ENCODE assay signal across 8 cellular contexts in genomic region chr15:45167631-45168205, GRCh38. TPM values are rescaled to one million over a fixed set of nuclear protein-coding genes. Genes with fewer than 3 reads are reported as not detected.
DNase-seq lines count a peak whose midpoint lies in the region; ATAC-seq and TF ChIP-seq lines count a peak whose summit lies in the region.

No MANE protein-coding gene starts in this region.

- no peak overlapping the region for H2BK120ac ChIP-seq in neuronal stem cell (ENCODE audit: low read depth, low read length)

- H4K91ac ChIP-seq in neuronal stem cell (ENCODE audit: low read depth, low read length, poor library complexity) = no peak overlapping the region

- H3K79me1 ChIP-seq in neuronal stem cell (ENCODE audit: low read depth, low read length) = peaks cover 1% of the 10 kb centered on the region

- H3K27ac Mint-ChIP-seq in endodermal cell = no peak overlapping the region

- WGBS in endodermal cell (ENCODE audit: insufficient coverage in 1 of 2, insufficient read length in 1 of 2), 2 experiments = 81 to 94% methylated on average over 6 to 9 of the region's 9 CpGs
- no CpG with 5 or more reads among the region's 9 CpGs for WGBS in neuronal stem cell (ENCODE audit: extremely low coverage in 2 of 2, insufficient read length in 2 of 2, insufficient replicate concordance in 1 of 2), 2 donors

- peak overlapping the region; percentile 51 for H3K4me3 Mint-ChIP-seq in endodermal cell

- peak overlapping the region; percentile 23 for H3K18ac ChIP-seq in neuronal stem cell (ENCODE audit: low read length)

- DNase-seq in endodermal cell (no peak), neuronal stem cell (ENCODE audit: low spot score) (no peak), SW480 (ENCODE audit: low spot score) (no peak)
- no peak for DNase-seq in stimulated activated CD4-positive, alpha-beta T cell treated with anti-CD3 and anti-CD28 coated beads, Interleukin-4, amount 100 ng/mL, for 24 hours

- peaks cover 6% of the 10 kb centered on the region for H3K36me3 Mint-ChIP-seq in endodermal cell (ENCODE audit: low read depth)

- H3F3A ChIP-seq in OCI-LY1 (ENCODE audit: insufficient read depth, low read length) = no peaks in the 10 kb centered on the region

- H3K4me1 ChIP-seq in BLaER1 (peaks cover 69% of the 10 kb centered on the region), OCI-LY1 (ENCODE audit: insufficient read depth, low read length, severe bottlenecking) (peaks cover 5% of the 10 kb centered on the region), endodermal cell (ENCODE audit: control insufficient read depth, insufficient read depth, low read length) (peaks cover 2% of the 10 kb centered on the region), neuronal stem cell (ENCODE audit: control insufficient read depth in 2 of 2, insufficient read depth in 1 of 2, low read depth in 1 of 2, low read length in 2 of 2) (peaks cover 3 to 12% of the 10 kb centered on the region in 2 donors)

- H2AFZ ChIP-seq in OCI-LY1 (ENCODE audit: low read length) = no peak overlapping the region
- H2AFZ ChIP-seq in neuronal stem cell (ENCODE audit: low read length) = peak overlapping the region; percentile 81

- no peak overlapping the region for H2BK12ac ChIP-seq in neuronal stem cell (ENCODE audit: low read length)

- no peak for ATAC-seq in HG03442 (IDR thresholded peaks at IDR 0.05; ENCODE audit: unreplicated experiment)
- no peak for ATAC-seq in HG03175 (IDR thresholded peaks at IDR 0.05; ENCODE audit: unreplicated experiment)

- peaks cover 14% of the 10 kb centered on the region for H3K4me1 Mint-ChIP-seq in endodermal cell

- H4K20me1 ChIP-seq in BLaER1 = no peaks in the 10 kb centered on the region
- H4K20me1 ChIP-seq in OCI-LY1 (ENCODE audit: insufficient read depth, low read length) = no peaks in the 10 kb centered on the region

- TF ChIP-seq CTCF in OCI-LY1 (IDR thresholded peaks at IDR 0.05; ENCODE audit: low read length) (no peak; the same call in 1 of the 2 replicates), endodermal cell (conservative IDR thresholded peaks at IDR 0.05) (no peak)

- peaks cover 21% of the 10 kb centered on the region for H3K36me3 ChIP-seq in BLaER1
- H3K36me3 ChIP-seq in OCI-LY1 (ENCODE audit: insufficient read depth, low read length) = no peaks in the 10 kb centered on the region
- no peaks in the 10 kb centered on the region for H3K36me3 ChIP-seq in endodermal cell (ENCODE audit: control insufficient read depth, insufficient read depth, low read length)
- H3K36me3 ChIP-seq in neuronal stem cell (replicated peaks in 1 of 2; ENCODE audit: control insufficient read depth in 2 of 2, insufficient read depth in 2 of 2, low read length in 2 of 2) = peaks cover 12 to 37% of the 10 kb centered on the region in 2 donors

- H2AK5ac ChIP-seq in neuronal stem cell (ENCODE audit: low read depth, low read length) = no peak overlapping the region

- H3K4me2 ChIP-seq in BLaER1 (peak overlapping the region; percentile 91), OCI-LY1 (ENCODE audit: low read length) (peak overlapping the region; percentile 75; the same call in 1 of the 2 replicates), neuronal stem cell (ENCODE audit: insufficient read depth, low read length, poor library complexity, severe bottlenecking) (peak overlapping the region; percentile 29)

- no peaks in the 10 kb centered on the region for H3K9me3 Mint-ChIP-seq in endodermal cell

- H3K9ac ChIP-seq in BLaER1 (peak overlapping the region; percentile 98; the same call in 1 of the 2 replicates), OCI-LY1 (ENCODE audit: low read length) (no peak overlapping the region), endodermal cell (ENCODE audit: extremely low read depth, low read length, poor library complexity, severe bottlenecking) (no peak overlapping the region), neuronal stem cell (ENCODE audit: low read depth, low read length, poor library complexity) (no peak overlapping the region)

- H3K27me3 ChIP-seq in BLaER1 (no peaks in the 10 kb centered on the region), OCI-LY1 (ENCODE audit: insufficient read depth, low read length) (no peaks in the 10 kb centered on the region), endodermal cell (ENCODE audit: control insufficient read depth, insufficient read depth, low read length, poor library complexity, severe bottlenecking) (no peaks in the 10 kb centered on the region), neuronal stem cell (ENCODE audit: control insufficient read depth in 3 of 3, insufficient read depth in 3 of 3, low read depth in 1 of 3, low read length in 3 of 3) (no peaks in the 10 kb centered on the region)

- no peak overlapping the region for H2BK5ac ChIP-seq in neuronal stem cell (ENCODE audit: low read length)

- no peak overlapping the region for H3K4ac ChIP-seq in neuronal stem cell (ENCODE audit: low read length)

- H3K27ac ChIP-seq in BLaER1 (peak overlapping the region; percentile 100), OCI-LY1 (ENCODE audit: low read depth, low read length, poor library complexity, severe bottlenecking) (no peak overlapping the region), endodermal cell (ENCODE audit: low read depth, low read length) (peak overlapping the region; percentile 99), neuronal stem cell (replicated peaks; ENCODE audit: low read length) (peak overlapping the region; percentile 97)

- H3K4me3 ChIP-seq in BLaER1 (peak overlapping the region; percentile 71), OCI-LY1 (ENCODE audit: low read depth, low read length, poor library complexity, severe bottlenecking) (peak overlapping the region; percentile 72), endodermal cell (ENCODE audit: low read length) (peak overlapping the region; percentile 77), neuronal stem cell (ENCODE audit: low read length in 2 of 2) (no peak overlapping the region)

- H4K8ac ChIP-seq in neuronal stem cell (ENCODE audit: low read depth, low read length) = no peak overlapping the region

- H3K23ac ChIP-seq in neuronal stem cell (ENCODE audit: low read depth, low read length, poor library complexity) = peak overlapping the region; percentile 27

- H3K27me3 Mint-ChIP-seq in endodermal cell (ENCODE audit: insufficient read depth) = no peaks in the 10 kb centered on the region

- H3K79me2 ChIP-seq in OCI-LY1 (ENCODE audit: insufficient read depth, low read length) = no peaks in the 10 kb centered on the region

- no peak overlapping the region for H2BK15ac ChIP-seq in neuronal stem cell (ENCODE audit: low read length)

- H3K14ac ChIP-seq in neuronal stem cell (ENCODE audit: low read length) = no peak overlapping the region

- H3K9me3 ChIP-seq in BLaER1 (no peaks in the 10 kb centered on the region), OCI-LY1 (ENCODE audit: low read length) (no peaks in the 10 kb centered on the region), endodermal cell (ENCODE audit: control insufficient read depth, low read length) (no peaks in the 10 kb centered on the region), neuronal stem cell (replicated peaks in 1 of 2; ENCODE audit: control insufficient read depth in 2 of 2, insufficient read depth in 1 of 2, low read depth in 1 of 2, low read length in 2 of 2) (no peaks in the 10 kb centered on the region)

- no peaks in the 10 kb centered on the region for H3K9me2 ChIP-seq in OCI-LY1 (ENCODE audit: low read depth, low read length)

RNA-seq across cellular contexts. Expression of gene SHF, which starts 20.0 kb away (rescaled TPM):
- 10 to 100 TPM; 42.0 to 53.8 TPM for total RNA-seq in endodermal cell
- polyA plus RNA-seq in endodermal cell (2013, experiment 1 of 2) = 45.2 TPM
- polyA plus RNA-seq in endodermal cell (2013, experiment 2 of 2) = 43.5 TPM
- 31.0 TPM for polyA plus RNA-seq in neuronal stem cell (2013, experiment 1 of 2)
- polyA plus RNA-seq in neuronal stem cell (2013, experiment 2 of 2) = 29.9 TPM

RNA-seq across cellular contexts. Expression of gene DUOX1, which starts 37.9 kb away (rescaled TPM):
- 1 to 10 TPM; 1.2 to 1.9 TPM for total RNA-seq in endodermal cell
- polyA plus RNA-seq in endodermal cell (2013, experiment 1 of 2) = 0.43 TPM
- 0.29 TPM for polyA plus RNA-seq in endodermal cell (2013, experiment 2 of 2)
- 0.06 TPM for polyA plus RNA-seq in neuronal stem cell (2013, experiment 1 of 2)
- 0.03 TPM for polyA plus RNA-seq in neuronal stem cell (2013, experiment 2 of 2)

RNA-seq across cellular contexts. Expression of gene DUOXA1, which starts 38.0 kb away (rescaled TPM):
- total RNA-seq in endodermal cell = under 1 TPM; 0.86 to 0.99 TPM
- polyA plus RNA-seq in endodermal cell (2013, experiment 1 of 2) = 0.14 TPM
- polyA plus RNA-seq in endodermal cell (2013, experiment 2 of 2) = 0.91 TPM
- 0.04 TPM for polyA plus RNA-seq in neuronal stem cell (2013, experiment 1 of 2)
- not detected for polyA plus RNA-seq in neuronal stem cell (2013, experiment 2 of 2)

RNA-seq across cellular contexts. Expression of gene DUOXA2, which starts 53.6 kb away (rescaled TPM):
- total RNA-seq in endodermal cell = not detected
- not detected for polyA plus RNA-seq in endodermal cell (2013, experiment 1 of 2)
- polyA plus RNA-seq in endodermal cell (2013, experiment 2 of 2) = not detected
- not detected for polyA plus RNA-seq in neuronal stem cell (2013, experiment 1 of 2)
- polyA plus RNA-seq in neuronal stem cell (2013, experiment 2 of 2) = not detected

RNA-seq across cellular contexts. Expression of gene DUOX2, which starts 53.7 kb away (rescaled TPM):
- total RNA-seq in endodermal cell = under 1 TPM; 0.11 to 0.13 TPM
- 0.11 TPM for polyA plus RNA-seq in endodermal cell (2013, experiment 1 of 2)
- 0.08 TPM for polyA plus RNA-seq in endodermal cell (2013, experiment 2 of 2)
- polyA plus RNA-seq in neuronal stem cell (2013, experiment 1 of 2) = 0.01 TPM
- polyA plus RNA-seq in neuronal stem cell (2013, experiment 2 of 2) = 0.01 TPM

Comparison
In these comparisons a context has a peak if more than half of its experiments do, and no peak if none do; other contexts are left out.
1. H3K4me2 ChIP-seq: peak in every context shown above with its lines; median percentile 91 in BLaER1; 75 in OCI-LY1; 29 in neuronal stem cell.
2. H3K4me3 ChIP-seq: peak in BLaER1 (single experiment), OCI-LY1 (single experiment) and endodermal cell (single experiment); none in neuronal stem cell (0 of 2).